In the genomic region with DNA sequence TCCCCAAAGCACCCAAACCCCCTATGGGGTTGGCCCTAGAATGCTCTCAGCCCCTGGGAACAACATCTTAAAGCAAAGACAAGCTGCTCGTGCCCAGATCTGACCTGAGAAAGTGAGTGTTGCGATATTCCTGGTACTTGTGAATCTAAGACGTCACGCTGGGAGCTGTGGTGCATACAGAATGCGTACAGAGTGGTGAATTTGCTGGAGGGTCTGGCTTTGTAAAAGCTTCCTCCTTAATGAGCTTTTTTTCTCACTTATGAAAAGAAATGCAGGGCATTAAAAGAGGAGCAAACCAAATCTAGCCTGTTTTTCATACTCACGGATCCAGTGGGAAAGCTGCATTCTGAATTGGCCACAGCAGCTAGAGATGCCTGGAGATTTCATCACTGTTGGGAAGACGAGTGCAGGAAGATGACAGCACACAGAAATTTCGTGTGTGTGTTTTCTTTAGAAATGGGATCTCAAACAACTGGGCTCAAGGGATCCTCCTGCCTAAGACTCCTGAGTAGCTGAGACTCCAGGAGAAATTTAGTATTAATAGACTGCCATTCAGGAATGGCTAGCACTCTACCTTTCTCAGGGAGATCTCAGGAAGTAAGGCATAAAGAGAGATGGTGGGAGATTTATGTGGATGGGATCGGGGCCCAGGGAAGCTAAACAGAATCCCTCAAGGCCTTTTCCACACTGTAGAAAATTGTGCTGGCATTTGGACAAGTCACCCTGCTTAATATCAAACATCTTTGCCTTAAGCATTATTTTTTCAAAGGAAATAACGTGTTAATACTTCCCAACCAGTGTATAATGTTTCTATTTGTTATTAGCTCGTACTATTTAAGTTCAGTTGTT, we compare ENCODE assay signal across 13 cellular contexts.
DNase-seq lines count a peak whose midpoint lies in the region; TF ChIP-seq lines count a peak whose summit lies in the region.
"Had no signal": no experiment of that assay in that cellular context is flagged by ENCODE, and none has a peak within 500 bp of the region (broad histone marks: within the 10 kb centered on the region; RNA-seq: fewer than 3 reads in every experiment).

No MANE protein-coding gene starts in this region.

- peak; percentile 53 for DNase-seq in AG20443 (ENCODE audit: low spot score)
- peak; percentile 22 for DNase-seq in NCI-H69 (lab: John Stamatoyannopoulos, UW)
- peak; percentile 34 for DNase-seq in fibroblast of mammary gland (ENCODE audit: low read depth)
- peak; percentile 27 for DNase-seq in neuronal stem cell (ENCODE audit: low spot score)
- no peak for DNase-seq in stimulated activated CD4-positive, alpha-beta T cell treated with anti-CD3 and anti-CD28 coated beads, Interleukin-1b, Interleukin-23, amount 100 ng/mL, for 48 hours
- DNase-seq in NCI-H524 treated with DMSO at 0.1 percent for 48 hours (lab: John Stamatoyannopoulos, UW), result no peak
- no peak for DNase-seq in esophagus squamous epithelium (lab: John Stamatoyannopoulos, UW)
- no peak for DNase-seq in activated CD4-positive, alpha-beta T cell treated with anti-CD3 and anti-CD28 coated beads for 4 hours
- DNase-seq: activated naive CD4-positive, alpha-beta T cell treated with Interleukin-2 at 50 U/mL for 16 hours; Calu3; NK-92 treated with Interleukin-12 subunit alpha and Interleukin-12 subunit beta, amount 100 ng/mL, for 24 hours; SHP77 treated with DMSO at 0.1 percent for 48 hours; small intestine had no signal

- peak overlapping the region; percentile 78 for H2AFZ ChIP-seq in neuronal stem cell (ENCODE audit: low read length)

- H2AK5ac ChIP-seq in neuronal stem cell (ENCODE audit: low read depth, low read length), result no peak overlapping the region

- no peak overlapping the region for H4K8ac ChIP-seq in neuronal stem cell (ENCODE audit: low read depth, low read length)

- WGBS in neuronal stem cell (ENCODE audit: extremely low coverage in 2 of 2, insufficient read length in 2 of 2, insufficient replicate concordance in 1 of 2), 2 donors, result no CpG with 5 or more reads among the region's 11 CpGs
- WGBS in esophagus squamous epithelium, 2 donors, result 59 to 61% methylated on average over 11 of the region's 11 CpGs

- no peak overlapping the region for H2BK120ac ChIP-seq in neuronal stem cell (ENCODE audit: low read depth, low read length)

- H3K27me3 ChIP-seq in neuronal stem cell (ENCODE audit: control insufficient read depth in 3 of 3, insufficient read depth in 3 of 3, low read depth in 1 of 3, low read length in 3 of 3), result no peaks in the 10 kb centered on the region
- no peaks in the 10 kb centered on the region for H3K27me3 ChIP-seq in esophagus squamous epithelium

- H3K4me3 ChIP-seq in fibroblast of mammary gland (ENCODE audit: control insufficient read depth, low read depth, low read length) (no peak overlapping the region), neuronal stem cell (ENCODE audit: low read length in 2 of 2) (peak overlapping the region in 1 of 2 donors; percentile 19), esophagus squamous epithelium (no peak overlapping the region)

- H3K9me3 ChIP-seq in neuronal stem cell (replicated peaks in 1 of 2; ENCODE audit: control insufficient read depth in 2 of 2, insufficient read depth in 1 of 2, low read depth in 1 of 2, low read length in 2 of 2) (no peaks in the 10 kb centered on the region), esophagus squamous epithelium (no peaks in the 10 kb centered on the region)

- H3K79me1 ChIP-seq in neuronal stem cell (ENCODE audit: low read depth, low read length), result no peaks in the 10 kb centered on the region

- TF ChIP-seq POLR2A in esophagus squamous epithelium (IDR thresholded peaks at IDR 0.05), result no peak

- H2BK15ac ChIP-seq in neuronal stem cell (ENCODE audit: low read length), result no peak overlapping the region

- H3K36me3 ChIP-seq in neuronal stem cell (replicated peaks in 1 of 2; ENCODE audit: control insufficient read depth in 2 of 2, insufficient read depth in 2 of 2, low read length in 2 of 2) (no peaks in the 10 kb centered on the region), esophagus squamous epithelium (no peaks in the 10 kb centered on the region)

- no peak overlapping the region for H4K91ac ChIP-seq in neuronal stem cell (ENCODE audit: low read depth, low read length, poor library complexity)

- TF ChIP-seq CTCF in fibroblast of mammary gland (conservative IDR thresholded peaks at IDR 0.05; ENCODE audit: control insufficient read depth, insufficient read depth, low read depth, low read length), result no peak
- TF ChIP-seq CTCF in esophagus squamous epithelium (IDR thresholded peaks at IDR 0.05), result no peak

- H3K14ac ChIP-seq in neuronal stem cell (ENCODE audit: low read length), result no peak overlapping the region

- no peak overlapping the region for H3K18ac ChIP-seq in neuronal stem cell (ENCODE audit: low read length)

- H3K4ac ChIP-seq in neuronal stem cell (ENCODE audit: low read length), result no peak overlapping the region

- no peak overlapping the region for H3K23ac ChIP-seq in neuronal stem cell (ENCODE audit: low read depth, low read length, poor library complexity)

- no peak overlapping the region for H2BK12ac ChIP-seq in neuronal stem cell (ENCODE audit: low read length)

- no peak overlapping the region for H3K4me2 ChIP-seq in neuronal stem cell (ENCODE audit: insufficient read depth, low read length, poor library complexity, severe bottlenecking)

- H3K27ac ChIP-seq in neuronal stem cell (replicated peaks; ENCODE audit: low read length), result peak overlapping the region; percentile 64
- H3K27ac ChIP-seq in esophagus squamous epithelium, result no peak overlapping the region

- H3K9ac ChIP-seq in neuronal stem cell (ENCODE audit: low read depth, low read length, poor library complexity), result no peak overlapping the region

- H3K4me1 ChIP-seq in neuronal stem cell (ENCODE audit: control insufficient read depth in 2 of 2, insufficient read depth in 1 of 2, low read depth in 1 of 2, low read length in 2 of 2) (peaks cover 20 to 26% of the 10 kb centered on the region in 2 donors), esophagus squamous epithelium (no peaks in the 10 kb centered on the region)

- no peak overlapping the region for H2BK5ac ChIP-seq in neuronal stem cell (ENCODE audit: low read length)

- intact Hi-C loops in esophagus squamous epithelium (cut with DNase I), result no loop called here

Comparison
In these comparisons a context has a peak if more than half of its experiments do, and no peak if none do; other contexts are left out.
1. DNase-seq: peak in AG20443 (single experiment), NCI-H69 (single experiment), fibroblast of mammary gland (single experiment) and neuronal stem cell (single experiment); none in stimulated activated CD4-positive, alpha-beta T cell treated with anti-CD3 and anti-CD28 coated beads, Interleukin-1b, Interleukin-23, amount 100 ng/mL, for 48 hours (single experiment), NCI-H524 treated with DMSO at 0.1 percent for 48 hours (single experiment), esophagus squamous epithelium (single experiment) and activated CD4-positive, alpha-beta T cell treated with anti-CD3 and anti-CD28 coated beads for 4 hours (0 of 2).